27 cellular contexts compared by ENCODE assay signal in the genomic region with DNA sequence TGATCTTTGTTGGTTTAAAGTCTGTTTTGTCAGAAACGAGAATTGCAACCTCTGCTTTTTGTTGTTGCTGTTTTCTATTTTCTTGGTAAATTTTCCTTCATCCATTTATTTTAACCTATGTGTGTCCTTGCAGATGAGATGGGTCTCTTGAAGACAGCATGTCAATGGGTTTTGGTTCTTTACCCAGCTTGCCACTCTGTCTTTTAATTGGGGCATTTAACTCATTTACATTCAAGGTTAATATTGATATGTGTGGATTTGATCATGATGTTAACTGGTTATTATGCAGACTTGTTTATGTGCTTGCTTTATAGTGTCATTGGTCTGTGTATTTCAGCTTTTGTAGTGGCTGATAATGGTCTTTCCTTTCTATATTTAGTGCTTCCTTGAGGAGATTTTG.
"Had no signal": no experiment of that assay in that cellular context is flagged by ENCODE, and none has a peak within 500 bp of the region (broad histone marks: within the 10 kb centered on the region; RNA-seq: fewer than 3 reads in every experiment).

No MANE protein-coding gene starts in this region.

- H3K27ac ChIP-seq: stomach, suprapubic skin, testis, thoracic aorta, thyroid gland, tibial artery, tibial nerve, transverse colon, upper lobe of left lung, upper lobe of right lung, uterus, vagina had no signal

- H3K4me1 ChIP-seq: stomach, suprapubic skin, testis, thyroid gland, tibial artery, tibial nerve, transverse colon, upper lobe of left lung, upper lobe of right lung, uterus, vagina had no signal

- H3K9me3 ChIP-seq: testis, thyroid gland, uterus, vagina had no signal

- H3K27ac Mint-ChIP-seq: stimulated activated effector memory CD8-positive, alpha-beta T cell treated with anti-CD3 and anti-CD28 coated beads, Interleukin-12 subunit alpha, Interleukin-12 subunit beta, amount 100 ng/mL, for 72 hours; stimulated activated memory B cell treated with anti-CD40 and anti-IgM and Interleukin-4, amounts not matched to agents 10 μg/mL and 1 μg/mL and 100 μg/mL, for 72 hours; stimulated activated naive B cell treated with anti-CD40 and anti-IgM and Interleukin-4, amounts not matched to agents 10 μg/mL and 1 μg/mL and 100 μg/mL, for 72 hours; stimulated activated naive CD8-positive, alpha-beta T cell treated with anti-CD3 and anti-CD28 coated beads, Interleukin-15, Interleukin-2, amounts not matched to agents 100 ng/mL and 50 ng/mL, for 24 hours; type B pancreatic cell had no signal

- H3K36me3 ChIP-seq: stomach, suprapubic skin, thoracic aorta, thyroid gland, tibial artery, tibial nerve, transverse colon, upper lobe of left lung, upper lobe of right lung, uterus, vagina had no signal

- H3K4me3 ChIP-seq: stomach, suprapubic skin, testis, thoracic aorta, thyroid gland, tibial artery, tibial nerve, transverse colon, upper lobe of left lung, upper lobe of right lung, uterus, vagina had no signal

- H3K4me3 Mint-ChIP-seq: stimulated activated effector memory CD8-positive, alpha-beta T cell treated with anti-CD3 and anti-CD28 coated beads, Interleukin-12 subunit alpha, Interleukin-12 subunit beta, amount 100 ng/mL, for 72 hours; stimulated activated memory B cell treated with anti-CD40 and anti-IgM and Interleukin-4, amounts not matched to agents 10 μg/mL and 1 μg/mL and 100 μg/mL, for 72 hours; stimulated activated naive B cell treated with anti-CD40 and anti-IgM and Interleukin-4, amounts not matched to agents 10 μg/mL and 1 μg/mL and 100 μg/mL, for 72 hours; stimulated activated naive CD8-positive, alpha-beta T cell treated with anti-CD3 and anti-CD28 coated beads, Interleukin-15, Interleukin-2, amounts not matched to agents 100 ng/mL and 50 ng/mL, for 24 hours; type B pancreatic cell had no signal

- H3K4me1 Mint-ChIP-seq: stimulated activated effector memory CD8-positive, alpha-beta T cell treated with anti-CD3 and anti-CD28 coated beads, Interleukin-12 subunit alpha, Interleukin-12 subunit beta, amount 100 ng/mL, for 72 hours; stimulated activated memory B cell treated with anti-CD40 and anti-IgM and Interleukin-4, amounts not matched to agents 10 μg/mL and 1 μg/mL and 100 μg/mL, for 72 hours; stimulated activated naive B cell treated with anti-CD40 and anti-IgM and Interleukin-4, amounts not matched to agents 10 μg/mL and 1 μg/mL and 100 μg/mL, for 72 hours had no signal

- H3K27me3 Mint-ChIP-seq: stimulated activated memory B cell treated with anti-CD40 and anti-IgM and Interleukin-4, amounts not matched to agents 10 μg/mL and 1 μg/mL and 100 μg/mL, for 72 hours; stimulated activated naive B cell treated with anti-CD40 and anti-IgM and Interleukin-4, amounts not matched to agents 10 μg/mL and 1 μg/mL and 100 μg/mL, for 72 hours; stimulated activated naive CD8-positive, alpha-beta T cell treated with anti-CD3 and anti-CD28 coated beads, Interleukin-15, Interleukin-2, amounts not matched to agents 100 ng/mL and 50 ng/mL, for 24 hours; type B pancreatic cell had no signal

- ATAC-seq: stimulated activated effector memory CD8-positive, alpha-beta T cell treated with anti-CD3 and anti-CD28 coated beads, Interleukin-12 subunit alpha, Interleukin-12 subunit beta, amount 100 ng/mL, for 72 hours; stimulated activated memory B cell treated with anti-CD40 and anti-IgM and Interleukin-4, amounts not matched to agents 10 μg/mL and 1 μg/mL and 100 μg/mL, for 72 hours; stimulated activated naive B cell treated with anti-CD40 and anti-IgM and Interleukin-4, amounts not matched to agents 10 μg/mL and 1 μg/mL and 100 μg/mL, for 72 hours; stimulated activated naive CD8-positive, alpha-beta T cell treated with anti-CD3 and anti-CD28 coated beads, Interleukin-15, Interleukin-2, amounts not matched to agents 100 U/mL and 50 U/mL, for 24 hours; upper lobe of right lung had no signal

- DNase-seq: stimulated activated CD4-positive, alpha-beta T cell treated with anti-CD3 and anti-CD28 coated beads, Interleukin-2, amount 100 ng/mL, for 48 hours; stimulated activated CD4-positive, alpha-beta T cell treated with anti-CD3 and anti-CD28 coated beads, Interleukin-4, amount 100 ng/mL, for 1 hour; stimulated activated CD4-positive, alpha-beta T cell treated with anti-CD3 and anti-CD28 coated beads, Interleukin-4, amount 100 ng/mL, for 24 hours; stimulated activated CD4-positive, alpha-beta T cell treated with anti-CD3 and anti-CD28 coated beads, Interleukin-4, amount 100 ng/mL, for 4 hours; stimulated activated CD8-positive, alpha-beta memory T cell treated with anti-CD3 and anti-CD28 coated beads, Interleukin-4, amount 100 ng/mL, for 48 hours; stimulated activated naive B cell treated with anti-CD40 and anti-IgM and Interleukin-4, amounts not matched to agents 10 μg/mL and 1 μg/mL and 100 μg/mL, for 72 hours; stimulated activated naive CD4-positive, alpha-beta T cell; stimulated activated naive CD4-positive, alpha-beta T cell treated with Interleukin-2 at 50 U/mL for 16 hours; stimulated activated naive CD8-positive, alpha-beta T cell treated with anti-CD3 and anti-CD28 coated beads, Interleukin-15, Interleukin-2, amounts not matched to agents 100 U/mL and 50 U/mL, for 24 hours; stomach; substantia nigra; testis; thyroid gland; tibial artery; transverse colon; trophoblast cell; upper lobe of left lung; upper lobe of right lung; uterus had no signal
